20 cellular contexts compared by ENCODE assay signal in the genomic region with DNA sequence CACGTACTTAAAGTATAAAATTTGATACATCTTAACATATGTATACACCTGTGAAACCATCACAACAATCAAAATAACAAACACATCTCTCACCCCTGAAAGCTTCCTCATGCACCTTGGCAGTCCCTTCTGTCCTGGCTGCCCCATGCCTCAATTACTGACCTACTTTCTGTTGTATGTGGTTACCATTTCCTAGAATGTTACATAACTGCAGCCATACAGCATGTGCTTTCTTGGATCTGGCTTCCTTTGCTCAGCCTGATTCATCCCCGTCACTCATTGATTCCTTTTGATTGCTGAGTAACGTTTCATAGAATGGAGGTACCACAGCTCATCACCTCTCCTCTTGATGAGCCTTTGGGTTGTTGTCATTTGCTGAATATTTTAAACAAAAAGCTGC.
A peak's percentile ranks its signal among the peaks of the same experiment; 100 is the strongest.
DNase-seq lines count a peak whose midpoint lies in the region; ATAC-seq and TF ChIP-seq lines count a peak whose summit lies in the region.
"Had no signal": no experiment of that assay in that cellular context is flagged by ENCODE, and none has a peak within 500 bp of the region (broad histone marks: within the 10 kb centered on the region; RNA-seq: fewer than 3 reads in every experiment).

No MANE protein-coding gene starts in this region.

- H3K4me3 Mint-ChIP-seq in stimulated activated naive CD8-positive, alpha-beta T cell treated with anti-CD3 and anti-CD28 coated beads, Interleukin-15, Interleukin-2, amounts not matched to agents 100 ng/mL and 50 ng/mL, for 24 hours = peak overlapping the region; percentile 11
- peak overlapping the region; percentile 45 for H3K4me3 Mint-ChIP-seq in central memory CD8-positive, alpha-beta T cell

- TF ChIP-seq POLR2A in NB4 (IDR thresholded peaks at IDR 0.05; ENCODE audit: extremely low read depth, insufficient read length) = no peak

- no peak for ATAC-seq in stimulated activated naive CD8-positive, alpha-beta T cell treated with anti-CD3 and anti-CD28 coated beads, Interleukin-15, Interleukin-2, amounts not matched to agents 100 U/mL and 50 U/mL, for 24 hours
- no peak for ATAC-seq in central memory CD8-positive, alpha-beta T cell (replicated peaks; ENCODE audit: extremely low read depth, poor library complexity, severe bottlenecking)
- no peak for ATAC-seq in HG02970 (IDR thresholded peaks at IDR 0.05; ENCODE audit: low FRiP score, unreplicated experiment)

- peaks cover 71% of the 10 kb centered on the region for H3K4me1 Mint-ChIP-seq in stimulated activated naive CD8-positive, alpha-beta T cell treated with anti-CD3 and anti-CD28 coated beads, Interleukin-15, Interleukin-2, amounts not matched to agents 100 ng/mL and 50 ng/mL, for 24 hours (ENCODE audit: low read depth)
- H3K4me1 Mint-ChIP-seq in central memory CD8-positive, alpha-beta T cell = peaks cover 91% of the 10 kb centered on the region

- DNase-seq in stimulated activated naive CD8-positive, alpha-beta T cell treated with anti-CD3 and anti-CD28 coated beads, Interleukin-15, Interleukin-2, amounts not matched to agents 100 U/mL and 50 U/mL, for 24 hours = no peak
- DNase-seq in NB4 (ENCODE audit: low read depth) = peak; percentile 38
- DNase-seq in central memory CD8-positive, alpha-beta T cell (ENCODE audit: low spot score in 2 of 2) = no peak
- DNase-seq in GM10248 (ENCODE audit: extremely low spot score) = no peak
- DNase-seq in NCI-H748 treated with DMSO at 0.1 percent for 48 hours (lab: John Stamatoyannopoulos, UW) = no peak
- no peak for DNase-seq in effector CD8-positive, alpha-beta T cell (lab: John Stamatoyannopoulos, UW)
- DNase-seq: anterior cingulate cortex; cortex of kidney; DMS79 treated with DMSO at 0.1 percent for 48 hours; midbrain; NCI-H146; NCI-H446; ovary; SK-N-SH; small intestine; stimulated activated naive CD4-positive, alpha-beta T cell treated with Interleukin-2 at 50 U/mL for 16 hours; uterus had no signal

- peak overlapping the region; percentile 93 for H3K27ac Mint-ChIP-seq in stimulated activated naive CD8-positive, alpha-beta T cell treated with anti-CD3 and anti-CD28 coated beads, Interleukin-15, Interleukin-2, amounts not matched to agents 100 ng/mL and 50 ng/mL, for 24 hours
- H3K27ac Mint-ChIP-seq in central memory CD8-positive, alpha-beta T cell (ENCODE audit: low read depth) = peak overlapping the region; percentile 33

- H3K9me3 Mint-ChIP-seq in stimulated activated naive CD8-positive, alpha-beta T cell treated with anti-CD3 and anti-CD28 coated beads, Interleukin-15, Interleukin-2, amounts not matched to agents 100 ng/mL and 50 ng/mL, for 24 hours = peaks cover 7% of the 10 kb centered on the region
- H3K9me3 Mint-ChIP-seq in central memory CD8-positive, alpha-beta T cell = no peaks in the 10 kb centered on the region

- H3K4me3 ChIP-seq in NB4 (ENCODE audit: low read depth, low read length) = no peak overlapping the region
- H3K4me3 ChIP-seq: esophagus muscularis mucosa, ovary, uterus had no signal

- POLR2A ChIA-PET in GM10248 (lab: Yijun Ruan, JAX) = no interaction called here

- CTCF ChIA-PET in GM10248 (lab: Yijun Ruan, JAX) = interaction anchor here (0.9 to 2.3 kb wide), 5 partner anchors 8 to 88 kb away, joined by 4 to 12 read pairs (median 7); no protein-coding TSS in a partner anchor

- TF ChIP-seq CTCF in NB4 (IDR thresholded peaks at IDR 0.05; ENCODE audit: low read depth, low read length) (no peak), GM10248 (IDR thresholded peaks at IDR 0.05; ENCODE audit: control extremely low read depth, extremely low read depth, low read depth, missing control alignments) (no peak)

- peaks cover 97% of the 10 kb centered on the region for H3K36me3 Mint-ChIP-seq in stimulated activated naive CD8-positive, alpha-beta T cell treated with anti-CD3 and anti-CD28 coated beads, Interleukin-15, Interleukin-2, amounts not matched to agents 100 ng/mL and 50 ng/mL, for 24 hours (ENCODE audit: low read depth)
- peaks cover 74% of the 10 kb centered on the region for H3K36me3 Mint-ChIP-seq in central memory CD8-positive, alpha-beta T cell (ENCODE audit: insufficient read depth)

- no peaks in the 10 kb centered on the region for H3K27me3 Mint-ChIP-seq in stimulated activated naive CD8-positive, alpha-beta T cell treated with anti-CD3 and anti-CD28 coated beads, Interleukin-15, Interleukin-2, amounts not matched to agents 100 ng/mL and 50 ng/mL, for 24 hours
- H3K27me3 Mint-ChIP-seq in central memory CD8-positive, alpha-beta T cell = no peaks in the 10 kb centered on the region
